ENCODE assay signal across 8 cellular contexts in the genomic region with DNA sequence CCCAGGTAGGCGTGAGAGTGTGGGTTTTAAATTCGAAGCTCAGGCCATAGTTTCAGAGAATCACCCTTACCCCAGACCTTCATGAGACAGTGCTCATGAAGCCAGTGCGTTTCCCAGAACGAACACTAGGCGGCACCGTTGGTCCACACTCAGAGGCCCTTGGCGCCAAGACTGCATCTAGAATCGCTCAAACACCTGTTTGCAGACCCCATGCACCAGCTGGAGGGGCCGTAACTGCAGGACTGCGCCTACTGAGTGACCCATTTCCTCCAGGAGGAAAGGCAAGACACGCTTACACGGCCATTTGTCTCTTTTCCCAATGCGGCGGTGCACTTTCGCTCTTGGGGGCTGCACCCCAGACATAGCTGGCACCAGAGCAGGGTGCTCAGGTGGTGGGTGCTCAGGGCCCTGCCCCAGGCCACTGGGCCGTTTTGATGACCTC. TPM values are rescaled to one million over a fixed set of nuclear protein-coding genes. Genes with fewer than 3 reads are reported as not detected.
DNase-seq lines count a peak whose midpoint lies in the region; ATAC-seq and TF ChIP-seq lines count a peak whose summit lies in the region.

No MANE protein-coding gene starts in this region.

- peaks cover 58% of the 10 kb centered on the region for H3K4me1 Mint-ChIP-seq in activated CD4-positive, alpha-beta memory T cell treated with anti-CD3 and anti-CD28 coated beads, Interleukin-2, amount 10 ng/mL, durations not matched to agents 7 days and 5 days
- H3K4me1 Mint-ChIP-seq in mesothelial cell of epicardium: peaks cover 26% of the 10 kb centered on the region

- CTCF ChIA-PET in activated CD4-positive, alpha-beta memory T cell treated with anti-CD3 and anti-CD28 coated beads, Interleukin-2, amount 10 ng/mL, durations not matched to agents 7 days and 5 days (lab: Charles Lee): interaction anchor here (0.6 to 9.3 kb wide), 61 partner anchors 9 to 624 kb away, joined by 3 to 189 read pairs (median 4); partner anchors contain the start of genes ADGRG5, CCDC102A, CFAP20 and KATNB1

- H3K27ac Mint-ChIP-seq in activated CD4-positive, alpha-beta memory T cell treated with anti-CD3 and anti-CD28 coated beads, Interleukin-2, amount 10 ng/mL, durations not matched to agents 7 days and 5 days: peak overlapping the region; percentile 85
- no peak overlapping the region for H3K27ac Mint-ChIP-seq in mesothelial cell of epicardium

- no peak overlapping the region for H3K27ac ChIP-seq in 22Rv1

- peaks cover 3% of the 10 kb centered on the region for H3K27me3 Mint-ChIP-seq in activated CD4-positive, alpha-beta memory T cell treated with anti-CD3 and anti-CD28 coated beads, Interleukin-2, amount 10 ng/mL, durations not matched to agents 7 days and 5 days
- no peaks in the 10 kb centered on the region for H3K27me3 Mint-ChIP-seq in mesothelial cell of epicardium (ENCODE audit: low read depth)

- DNase-seq in GM13977 (ENCODE audit: low spot score): peak; percentile 86
- peak; percentile 16 for DNase-seq in NCI-H82 treated with DMSO at 0.1 percent for 48 hours (lab: John Stamatoyannopoulos, UW; ENCODE audit: unreplicated experiment)
- DNase-seq in activated CD4-positive, alpha-beta memory T cell treated with anti-CD3 and anti-CD28 coated beads, Interleukin-2, amount 10 ng/mL, durations not matched to agents 7 days and 5 days: peak; percentile 87
- peak; percentile 72 for DNase-seq in effector CD8-positive, alpha-beta T cell (lab: John Stamatoyannopoulos, UW)
- DNase-seq in mesothelial cell of epicardium (ENCODE audit: low spot score in 2 of 2, unreplicated experiment in 2 of 2): peak; percentile 61 to 87
- DNase-seq in stimulated activated CD8-positive, alpha-beta memory T cell treated with anti-CD3 and anti-CD28 coated beads, Interleukin-4, amount 100 ng/mL, for 1 hour (ENCODE audit: low read depth in 2 of 2, low spot score in 1 of 2): peak; percentile 74

- TF ChIP-seq CTCF in 22Rv1 (IDR thresholded peaks at IDR 0.05): peak; percentile 94
- peak; percentile 98 for TF ChIP-seq CTCF in GM13977 (IDR thresholded peaks at IDR 0.05; ENCODE audit: extremely low read depth, insufficient read depth, missing control alignments)
- peak; percentile 97 for TF ChIP-seq CTCF in mesothelial cell of epicardium (IDR thresholded peaks at IDR 0.05; ENCODE audit: unreplicated experiment)

- H3K9me3 Mint-ChIP-seq in activated CD4-positive, alpha-beta memory T cell treated with anti-CD3 and anti-CD28 coated beads, Interleukin-2, amount 10 ng/mL, durations not matched to agents 7 days and 5 days: no peaks in the 10 kb centered on the region
- no peaks in the 10 kb centered on the region for H3K9me3 Mint-ChIP-seq in mesothelial cell of epicardium

- POLR2A ChIA-PET in activated CD4-positive, alpha-beta memory T cell treated with anti-CD3 and anti-CD28 coated beads, Interleukin-2, amount 10 ng/mL, durations not matched to agents 7 days and 5 days (lab: Charles Lee): interaction anchor here (1.1 to 5.8 kb wide), 12 partner anchors 11 to 423 kb away, joined by 3 to 47 read pairs (median 12); partner anchors contain the start of gene KATNB1

- ATAC-seq in HG03442 (IDR thresholded peaks at IDR 0.05; ENCODE audit: unreplicated experiment): peak; percentile 51

- peaks cover 14% of the 10 kb centered on the region for H3K36me3 Mint-ChIP-seq in activated CD4-positive, alpha-beta memory T cell treated with anti-CD3 and anti-CD28 coated beads, Interleukin-2, amount 10 ng/mL, durations not matched to agents 7 days and 5 days (ENCODE audit: low read depth)
- no peaks in the 10 kb centered on the region for H3K36me3 Mint-ChIP-seq in mesothelial cell of epicardium

- H3K4me3 Mint-ChIP-seq in activated CD4-positive, alpha-beta memory T cell treated with anti-CD3 and anti-CD28 coated beads, Interleukin-2, amount 10 ng/mL, durations not matched to agents 7 days and 5 days: no peak overlapping the region
- no peak overlapping the region for H3K4me3 Mint-ChIP-seq in mesothelial cell of epicardium

- in situ Hi-C loops in GM13977 (cut with MboI; ENCODE audit: low pct_unique_long_range_greater_than_20kb, low sequenced_read_pairs, unreplicated experiment): no loop called here

RNA-seq across cellular contexts. Expression of gene ADGRG5, which starts 34.0 kb away (rescaled TPM):
- 10 to 100 TPM; 12.3 to 12.4 TPM for total RNA-seq in activated CD4-positive, alpha-beta memory T cell treated with anti-CD3 and anti-CD28 coated beads, Interleukin-2, amount 10 ng/mL, durations not matched to agents 7 days and 5 days
- 1.1 to 1.3 TPM (median 1.3 TPM) in 3 replicates for total RNA-seq in mesothelial cell of epicardium

RNA-seq across cellular contexts. Expression of gene CCDC102A, which starts 40.1 kb away (rescaled TPM):
- total RNA-seq in activated CD4-positive, alpha-beta memory T cell treated with anti-CD3 and anti-CD28 coated beads, Interleukin-2, amount 10 ng/mL, durations not matched to agents 7 days and 5 days: 1 to 10 TPM; 9.1 to 9.7 TPM
- 30.6 to 31.9 TPM (median 31.3 TPM) in 3 replicates for total RNA-seq in mesothelial cell of epicardium

RNA-seq across cellular contexts. Expression of gene ADGRG1, which starts 52.0 kb away (rescaled TPM):
- 1 to 10 TPM; 7.4 to 8.3 TPM for total RNA-seq in activated CD4-positive, alpha-beta memory T cell treated with anti-CD3 and anti-CD28 coated beads, Interleukin-2, amount 10 ng/mL, durations not matched to agents 7 days and 5 days
- total RNA-seq in mesothelial cell of epicardium: 65.8 to 67.1 TPM (median 66.9 TPM) in 3 replicates

Comparison
In these comparisons a context has a peak if more than half of its experiments do, and no peak if none do; other contexts are left out.
1. DNase-seq: peak in every context shown above with its lines; median percentile 87 in activated CD4-positive, alpha-beta memory T cell treated with anti-CD3 and anti-CD28 coated beads, Interleukin-2, amount 10 ng/mL, durations not matched to agents 7 days and 5 days; 86 in GM13977; 74 in mesothelial cell of epicardium; 74 in stimulated activated CD8-positive, alpha-beta memory T cell treated with anti-CD3 and anti-CD28 coated beads, Interleukin-4, amount 100 ng/mL, for 1 hour; 72 in effector CD8-positive, alpha-beta T cell; 16 in NCI-H82 treated with DMSO at 0.1 percent for 48 hours.